2 cellular contexts compared by ENCODE assay signal in the genomic region with DNA sequence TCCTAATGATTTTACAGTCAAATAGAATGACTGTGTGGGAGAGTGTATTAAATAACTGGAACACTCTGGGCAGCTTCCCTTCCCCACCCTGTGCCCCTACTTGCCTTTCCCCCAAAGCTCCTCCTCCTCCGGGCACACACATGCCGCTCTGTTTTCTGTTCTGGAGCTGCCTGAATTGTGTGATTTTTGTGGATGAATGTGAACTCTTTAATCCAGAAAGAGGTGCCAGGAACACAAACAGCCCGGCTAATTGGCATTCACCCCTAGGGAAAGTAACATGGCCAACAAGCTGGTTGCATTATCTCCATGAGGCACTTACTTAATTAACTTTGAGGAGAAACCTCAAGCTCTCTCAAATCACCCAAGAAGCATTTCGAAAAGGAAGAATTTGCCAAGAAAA.
TF ChIP-seq lines count a peak whose summit lies in the region.

No MANE protein-coding gene starts in this region.

TF ChIP-seq in H1, 55 proteins besides CTCF, POLR2A, EP300 and RAD21:
- TF ChIP-seq POLR2AphosphoS5 (IDR thresholded peaks at IDR 0.05; ENCODE audit: low read depth, low read length), result 0 out of 2 replicates have a peak, but pooled peaks have one; percentile 4
- no peak for TF ChIP-seq EZH2 (IDR thresholded peaks at IDR 0.05; ENCODE audit: low read depth, low read length, severe bottlenecking)
- TF ChIP-seq, protein P1, sequence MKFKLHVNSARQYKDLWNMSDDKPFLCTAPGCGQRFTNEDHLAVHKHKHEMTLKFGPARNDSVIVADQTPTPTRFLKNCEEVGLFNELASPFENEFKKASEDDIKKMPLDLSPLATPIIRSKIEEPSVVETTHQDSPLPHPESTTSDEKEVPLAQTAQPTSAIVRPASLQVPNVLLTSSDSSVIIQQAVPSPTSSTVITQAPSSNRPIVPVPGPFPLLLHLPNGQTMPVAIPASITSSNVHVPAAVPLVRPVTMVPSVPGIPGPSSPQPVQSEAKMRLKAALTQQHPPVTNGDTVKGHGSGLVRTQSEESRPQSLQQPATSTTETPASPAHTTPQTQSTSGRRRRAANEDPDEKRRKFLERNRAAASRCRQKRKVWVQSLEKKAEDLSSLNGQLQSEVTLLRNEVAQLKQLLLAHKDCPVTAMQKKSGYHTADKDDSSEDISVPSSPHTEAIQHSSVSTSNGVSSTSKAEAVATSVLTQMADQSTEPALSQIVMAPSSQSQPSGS (IDR thresholded peaks at IDR 0.05; ENCODE audit: low read length), result no peak
- no peak for TF ChIP-seq FOSL1 (IDR thresholded peaks at IDR 0.05; ENCODE audit: insufficient read depth, low read depth, low read length)
- TF ChIP-seq CHD2 (IDR thresholded peaks at IDR 0.05; ENCODE audit: low read length), result no peak
- no peak for TF ChIP-seq TCF12 (IDR thresholded peaks at IDR 0.05; ENCODE audit: low read depth, low read length)

TF ChIP-seq in liver, 16 proteins besides CTCF, POLR2A, EP300 and RAD21:
- TF ChIP-seq NR2F2 (IDR thresholded peaks at IDR 0.05), result no peak
- TF ChIP-seq FOXA2 (IDR thresholded peaks at IDR 0.05), result no peak
- no peak for TF ChIP-seq HNF4G (IDR thresholded peaks at IDR 0.05)
- TF ChIP-seq JUND (IDR thresholded peaks at IDR 0.05), result no peak
- peak; percentile 21 for TF ChIP-seq YY1 (IDR thresholded peaks at IDR 0.05)
- TF ChIP-seq HNF4A (conservative IDR thresholded peaks at IDR 0.05), result no peak
- TF ChIP-seq, protein P2, sequence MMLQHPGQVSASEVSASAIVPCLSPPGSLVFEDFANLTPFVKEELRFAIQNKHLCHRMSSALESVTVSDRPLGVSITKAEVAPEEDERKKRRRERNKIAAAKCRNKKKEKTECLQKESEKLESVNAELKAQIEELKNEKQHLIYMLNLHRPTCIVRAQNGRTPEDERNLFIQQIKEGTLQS (IDR thresholded peaks at IDR 0.05), result no peak
- no peak for TF ChIP-seq SP1 (IDR thresholded peaks at IDR 0.05)
- TF ChIP-seq, protein P3, sequence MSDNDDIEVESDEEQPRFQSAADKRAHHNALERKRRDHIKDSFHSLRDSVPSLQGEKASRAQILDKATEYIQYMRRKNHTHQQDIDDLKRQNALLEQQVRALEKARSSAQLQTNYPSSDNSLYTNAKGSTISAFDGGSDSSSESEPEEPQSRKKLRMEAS (IDR thresholded peaks at IDR 0.05), result no peak
